Comparison of ENCODE assay signal across 8 cellular contexts in genomic region chr16:56450901-56451752, GRCh38. TPM values are rescaled to one million over a fixed set of nuclear protein-coding genes. Genes with fewer than 3 reads are reported as not detected.
DNase-seq lines count a peak whose midpoint lies in the region; ATAC-seq, FAIRE-seq and TF ChIP-seq lines count a peak whose summit lies in the region.

NUDT21 (minus strand) TSS chr16:56451332; CDS start chr16:56451202, 130 bp downstream.
OGFOD1 (plus strand) TSS chr16:56451554; CDS start chr16:56451613, 59 bp downstream.

- H3K4me3 ChIP-seq in AG10803 (ENCODE audit: low read length), result peak within 1 kb of the TSS; percentile 81

- DNase-seq in AG10803 (ENCODE audit: low read depth) (peak; percentile 98), NCI-H460 (ENCODE audit: extremely low read depth, low read depth) (peak; percentile 99), cerebellar nuclear complex (lab: John Stamatoyannopoulos, UW) (peak; percentile 97)
- peak; percentile 87 for DNase-seq in activated CD4-positive, CD25-positive, alpha-beta regulatory T cell treated with anti-CD3 and anti-CD28 coated beads, Interleukin-2, amount 50 U/mL, for 72 hours
- peak; percentile 83 for DNase-seq in stimulated activated CD4-positive, alpha-beta T cell treated with anti-CD3 and anti-CD28 coated beads, Interleukin-12 subunit alpha, Interleukin-12 subunit beta, amount 100 ng/mL, for 4 hours

- 0 out of 2 replicates have a peak, but pooled peaks have one; percentile 6 for TF ChIP-seq CTCF in AG10803 (conservative IDR thresholded peaks at IDR 0.05; ENCODE audit: low read length)

- ATAC-seq in GM19043 (IDR thresholded peaks at IDR 0.05; ENCODE audit: low read depth, unreplicated experiment), result peak; percentile 99
- ATAC-seq in HG03378 (IDR thresholded peaks at IDR 0.05; ENCODE audit: unreplicated experiment), result peak; percentile 92

- FAIRE-seq in islet of Langerhans (lab: Jason Lieb, UNC), result peak; percentile 86

RNA-seq across cellular contexts. Expression of gene NUDT21, which starts in this region (rescaled TPM):
- 115 and 140 TPM in 2 replicates for total RNA-seq in NCI-H460 (2014; rRNA removed; shearing (Covaris generic))
- 107 and 137 TPM in 2 replicates for polyA plus RNA-seq in NCI-H460 (2014; cell fraction: nucleus; rRNA removed)

RNA-seq across cellular contexts. Expression of gene OGFOD1, which starts in this region (rescaled TPM):
- 121 and 132 TPM in 2 replicates for total RNA-seq in NCI-H460 (2014; rRNA removed; shearing (Covaris generic))
- 158 and 239 TPM in 2 replicates for polyA plus RNA-seq in NCI-H460 (2014; cell fraction: nucleus; rRNA removed)

Comparison
In these comparisons a context has a peak if more than half of its experiments do, and no peak if none do; other contexts are left out.
1. Peak in every context shown above with its lines: DNase-seq, ATAC-seq and H3K4me3 ChIP-seq.